ENCODE assay signal across 9 cellular contexts in the genomic region with DNA sequence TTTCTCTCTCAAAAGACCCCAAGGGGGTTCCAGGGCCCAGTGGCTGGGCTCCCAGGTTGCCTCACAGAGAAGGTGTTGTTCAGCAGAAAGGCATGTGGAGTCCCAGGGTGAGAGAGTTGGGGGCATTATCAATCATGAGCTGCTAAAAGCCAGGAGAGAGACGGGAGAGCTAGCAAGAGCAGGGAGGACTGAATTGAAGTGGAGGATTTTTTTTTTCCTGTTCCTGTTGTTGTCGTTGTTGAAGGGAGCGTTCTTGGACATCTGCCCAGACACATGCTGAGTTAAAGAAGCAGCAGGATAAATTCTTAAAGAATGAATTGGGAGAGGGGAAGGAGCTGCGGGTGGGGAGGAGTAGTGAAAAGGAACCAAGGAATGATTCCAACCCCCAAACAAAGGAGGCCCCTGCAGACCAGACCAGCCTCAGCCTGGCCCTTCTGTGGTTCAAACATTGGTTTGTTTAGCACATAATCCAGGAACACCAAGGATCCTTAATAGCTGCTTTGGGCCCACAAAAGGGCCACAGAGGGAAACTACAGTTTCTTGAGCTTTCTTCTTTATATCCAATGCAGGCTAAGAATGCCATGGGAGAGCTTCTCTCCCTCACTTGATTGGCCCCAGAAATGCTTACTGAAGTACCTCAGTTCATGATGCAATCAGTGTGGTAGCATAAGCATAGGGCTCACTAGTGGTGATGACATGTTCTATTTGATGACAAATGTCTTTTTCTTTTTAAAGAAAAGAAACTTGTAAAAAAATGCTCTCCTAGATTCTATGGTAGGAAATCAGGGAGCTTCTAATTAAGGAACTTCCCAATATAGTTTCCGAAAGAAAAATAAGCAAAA.
DNase-seq lines count a peak whose midpoint lies in the region; ATAC-seq, FAIRE-seq and TF ChIP-seq lines count a peak whose summit lies in the region.
"Had no signal": no experiment of that assay in that cellular context is flagged by ENCODE, and none has a peak within 500 bp of the region (broad histone marks: within the 10 kb centered on the region; RNA-seq: fewer than 3 reads in every experiment).

No MANE protein-coding gene starts in this region.

- no peak for TF ChIP-seq CTCF in endothelial cell of umbilical vein (IDR thresholded peaks at IDR 0.05; ENCODE audit: extremely low read depth in 1 of 2, insufficient read depth in 1 of 2, low read depth in 1 of 2, low read length in 2 of 2)

- DNase-seq in DMS79 (lab: John Stamatoyannopoulos, UW) (peak; percentile 91), NCI-H460 (ENCODE audit: extremely low read depth, low read depth) (peak; percentile 1), endothelial cell of umbilical vein (ENCODE audit: low read depth, low spot score) (peak; percentile 91), GF-D8 (lab: John Stamatoyannopoulos, UW) (no peak)

- no peak overlapping the region for H3K27ac ChIP-seq in endothelial cell of umbilical vein (ENCODE audit: insufficient read depth, low read depth, low read length)

- no peak overlapping the region for H3K4me3 ChIP-seq in endothelial cell of umbilical vein (replicated peaks in 1 of 3; ENCODE audit: insufficient read depth in 1 of 3, low read depth in 1 of 3, low read length in 3 of 3)
- no peak overlapping the region for H3K4me3 ChIP-seq in mucosa of stomach (ENCODE audit: low read length)

- intact Hi-C loops in endothelial cell of umbilical vein (cut with micrococcal nuclease) = loop anchor here (5.0 to 10.0 kb wide), 2 partner anchors 102 to 144 kb away; a partner anchor contains a TSS

- POLR2A ChIA-PET in endothelial cell of umbilical vein (lab: Charles Lee) = no interaction called here

- CTCF ChIA-PET in endothelial cell of umbilical vein (lab: Charles Lee) = no interaction called here

- H3K36me3 ChIP-seq in endothelial cell of umbilical vein (ENCODE audit: control insufficient read depth in 2 of 2, extremely low read depth in 1 of 2, insufficient read depth in 2 of 2, low read length in 2 of 2) = no peaks in the 10 kb centered on the region
- no peaks in the 10 kb centered on the region for H3K36me3 ChIP-seq in mucosa of stomach (ENCODE audit: control insufficient read depth, insufficient read depth, low read length)

- dilution Hi-C loops in endothelial cell of umbilical vein (cut with MboI; ENCODE audit: extremely low pct_ligation_motif_present, low sequenced_read_pairs) = no loop called here

- no peak for TF ChIP-seq POLR2A in endothelial cell of umbilical vein (IDR thresholded peaks at IDR 0.05; ENCODE audit: low read depth, low read length)

- no peaks in the 10 kb centered on the region for H3K4me1 ChIP-seq in endothelial cell of umbilical vein (ENCODE audit: control insufficient read depth, extremely low read depth, insufficient read depth, low read length)
- H3K4me1 ChIP-seq in mucosa of stomach (ENCODE audit: control insufficient read depth, insufficient read depth, low read length) = peaks cover 45% of the 10 kb centered on the region

- no peak overlapping the region for H3K4me2 ChIP-seq in endothelial cell of umbilical vein (ENCODE audit: insufficient read depth, low read length)

- ATAC-seq in HG03520 (IDR thresholded peaks at IDR 0.05; ENCODE audit: unreplicated experiment) (no peak), GM19463 (IDR thresholded peaks at IDR 0.05; ENCODE audit: unreplicated experiment) (no peak), HG03139 (IDR thresholded peaks at IDR 0.05; ENCODE audit: unreplicated experiment) (no peak)
- ATAC-seq: HCT116 had no signal

- peak; percentile 58 for FAIRE-seq in endothelial cell of umbilical vein (lab: Jason Lieb, UNC)

- peak overlapping the region; percentile 50 for H2AFZ ChIP-seq in endothelial cell of umbilical vein (ENCODE audit: low read depth, low read length)

- no peaks in the 10 kb centered on the region for H3K9me1 ChIP-seq in endothelial cell of umbilical vein (replicated peaks; ENCODE audit: control insufficient read depth, extremely low read depth, insufficient read depth, low read length)

- H3K9ac ChIP-seq in endothelial cell of umbilical vein (replicated peaks; ENCODE audit: extremely low read depth, insufficient read depth, low read length) (no peak overlapping the region), mucosa of stomach (ENCODE audit: low read length) (peak overlapping the region; percentile 29)

- H3K79me2 ChIP-seq in endothelial cell of umbilical vein (ENCODE audit: control insufficient read depth, insufficient read depth, low read length) = no peaks in the 10 kb centered on the region

- H3K27me3 ChIP-seq in endothelial cell of umbilical vein (ENCODE audit: control insufficient read depth in 2 of 2, insufficient read depth in 2 of 2, low read length in 2 of 2) (no peaks in the 10 kb centered on the region), mucosa of stomach (ENCODE audit: control insufficient read depth, insufficient read depth, low read length) (no peaks in the 10 kb centered on the region)

- no peaks in the 10 kb centered on the region for H4K20me1 ChIP-seq in endothelial cell of umbilical vein (replicated peaks; ENCODE audit: control insufficient read depth, extremely low read depth, insufficient read depth, low read length)

- no TSS peak for BruUV-seq in endothelial cell of umbilical vein (replicated peaks; lab: Mats Ljungman, UMichigan)

- H3K9me3 ChIP-seq in endothelial cell of umbilical vein (replicated peaks; ENCODE audit: control insufficient read depth, insufficient read depth, low read length) = no peaks in the 10 kb centered on the region
- H3K9me3 ChIP-seq in mucosa of stomach (ENCODE audit: control insufficient read depth, low read length) = no peaks in the 10 kb centered on the region

TF ChIP-seq in endothelial cell of umbilical vein, 7 proteins besides CTCF, POLR2A, EP300 and RAD21:
- TF ChIP-seq, protein P1, sequence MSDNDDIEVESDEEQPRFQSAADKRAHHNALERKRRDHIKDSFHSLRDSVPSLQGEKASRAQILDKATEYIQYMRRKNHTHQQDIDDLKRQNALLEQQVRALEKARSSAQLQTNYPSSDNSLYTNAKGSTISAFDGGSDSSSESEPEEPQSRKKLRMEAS (IDR thresholded peaks at IDR 0.05; ENCODE audit: insufficient read depth, insufficient read length) = no peak
- TF ChIP-seq FOS (IDR thresholded peaks at IDR 0.05; ENCODE audit: borderline replicate concordance, insufficient read depth, low read length) (no peak), JUN (IDR thresholded peaks at IDR 0.05; ENCODE audit: borderline replicate concordance, insufficient read depth, insufficient read length, low read depth) (no peak)
